8 cellular contexts compared by ENCODE assay signal in genomic region chr7:128869138-128869943, GRCh38.
DNase-seq lines count a peak whose midpoint lies in the region; ATAC-seq lines count a peak whose summit lies in the region.

No MANE protein-coding gene starts in this region.

- DNase-seq in Ammon's horn (ENCODE audit: low spot score) (peak; percentile 53), T-helper 9 cell (peak; percentile 23), left kidney (ENCODE audit: low read depth, low spot score) (peak; percentile 84), NK-92 (lab: John Stamatoyannopoulos, UW; ENCODE audit: unreplicated experiment) (no peak)
- peak; percentile 23 for DNase-seq in central memory CD4-positive, alpha-beta T cell
- DNase-seq in stimulated activated CD4-positive, alpha-beta T cell treated with anti-CD3 and anti-CD28 coated beads, Interleukin-4, amount 100 ng/mL, for 24 hours = peak; percentile 32

- peak; percentile 77 for ATAC-seq in GM18909 (IDR thresholded peaks at IDR 0.05; ENCODE audit: poor library complexity, unreplicated experiment)
- ATAC-seq in HG03469 (IDR thresholded peaks at IDR 0.05; ENCODE audit: unreplicated experiment) = peak; percentile 35
